In the genomic region with DNA sequence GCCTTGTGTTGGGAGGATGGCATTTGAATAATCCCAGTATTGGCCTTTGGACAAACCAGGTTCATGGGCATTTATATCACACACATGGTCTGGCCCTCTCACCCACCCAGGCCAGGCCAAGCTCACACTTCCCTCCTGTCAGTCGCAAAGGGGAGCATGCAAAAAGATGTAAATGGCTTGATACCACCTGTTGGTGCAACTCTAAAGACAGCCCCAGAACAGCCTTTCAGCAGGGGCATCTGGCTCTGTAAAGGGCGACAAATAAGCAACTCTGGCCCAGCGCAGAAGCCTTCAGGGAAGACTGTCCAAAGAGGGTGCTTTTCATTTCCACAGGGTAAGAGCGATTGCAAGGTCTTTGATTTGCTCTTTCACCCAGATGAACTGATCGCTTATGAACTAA, we compare ENCODE assay signal across 15 cellular contexts.
DNase-seq lines count a peak whose midpoint lies in the region; ATAC-seq and TF ChIP-seq lines count a peak whose summit lies in the region.
"Had no signal": no experiment of that assay in that cellular context is flagged by ENCODE, and none has a peak within 500 bp of the region (broad histone marks: within the 10 kb centered on the region; RNA-seq: fewer than 3 reads in every experiment).

No MANE protein-coding gene starts in this region.

- no peak overlapping the region for H4K8ac ChIP-seq in H9 (replicated peaks; ENCODE audit: insufficient read length, low read depth, low read length)

- no peak overlapping the region for H3K56ac ChIP-seq in H9 (ENCODE audit: insufficient read length, low read depth, low read length)

- no peak overlapping the region for H3K14ac ChIP-seq in H9 (ENCODE audit: insufficient read depth, low read length)

- peaks cover 9% of the 10 kb centered on the region for H3K36me3 ChIP-seq in A673 (ENCODE audit: insufficient read depth, low read length, poor library complexity, severe bottlenecking)
- H3K36me3 ChIP-seq in psoas muscle (ENCODE audit: insufficient read depth in 1 of 2, low read depth in 1 of 2): peaks cover 8 to 83% of the 10 kb centered on the region in 2 donors

- H3K9me3 ChIP-seq in A673 (ENCODE audit: low read depth, low read length, poor library complexity, severe bottlenecking) (no peaks in the 10 kb centered on the region), H9 (ENCODE audit: control insufficient read depth, low read depth, low read length) (no peaks in the 10 kb centered on the region), psoas muscle (no peaks in the 10 kb centered on the region)
- H3K9me3 ChIP-seq: HAP-1 had no signal

- no CpG with 5 or more reads among the region's 5 CpGs for WGBS in H9 (ENCODE audit: extremely low coverage, insufficient read length, low lambda C conversion rate)
- 85 to 93% (median 92%) methylated on average over 5 of the region's 5 CpGs for WGBS in psoas muscle, 3 donors

- H4K20me1 ChIP-seq in H9 (ENCODE audit: control insufficient read depth, insufficient read depth, insufficient read length): no peaks in the 10 kb centered on the region

- no peak overlapping the region for H4K91ac ChIP-seq in H9 (ENCODE audit: insufficient read length, low read depth, low read length)

- BruUV-seq in A673 (replicated peaks; lab: Mats Ljungman, UMichigan): no TSS peak

- no peak overlapping the region for H3K4me3 ChIP-seq in A673 (ENCODE audit: low read depth, low read length, poor library complexity, severe bottlenecking)
- H3K4me3 ChIP-seq in psoas muscle: no peak overlapping the region
- H3K4me3 ChIP-seq: GM12878, HAP-1 had no signal

- no peak overlapping the region for H2BK20ac ChIP-seq in H9 (ENCODE audit: low read depth, low read length, poor library complexity, severe bottlenecking)

- H3K9me3 Mint-ChIP-seq in H9 (no peaks in the 10 kb centered on the region), brain (no peaks in the 10 kb centered on the region)
- H3K9me3 Mint-ChIP-seq: CD4-positive, alpha-beta T cell had no signal

- no peak overlapping the region for H3T11ph ChIP-seq in H9 (ENCODE audit: low read length)

- no peak overlapping the region for H4K5ac ChIP-seq in H9 (ENCODE audit: insufficient read length, low read depth, low read length)

- H2AK5ac ChIP-seq in H9 (ENCODE audit: insufficient read length, low read length): no peak overlapping the region

- H3K4me1 ChIP-seq in A673 (ENCODE audit: insufficient read depth, low read length, poor library complexity, severe bottlenecking) (peaks cover 35% of the 10 kb centered on the region), H9 (ENCODE audit: insufficient read depth, low read length) (no peaks in the 10 kb centered on the region), psoas muscle (peaks cover 4% of the 10 kb centered on the region)
- H3K4me1 ChIP-seq: HAP-1 had no signal

- peak overlapping the region in 2 of 3 experiments; percentile 71 to 81; a peak in 2 of 7 replicates for H3K27ac Mint-ChIP-seq in H9
- peak overlapping the region in 4 of 5 experiments; percentile 42 to 92 (median 82) for H3K27ac Mint-ChIP-seq in brain
- H3K27ac Mint-ChIP-seq: CD4-positive, alpha-beta T cell had no signal

- no peak overlapping the region for H3K18ac ChIP-seq in H9 (ENCODE audit: insufficient read length, low read depth, low read length)

- no peak for TF ChIP-seq CTCF in A673 (conservative IDR thresholded peaks at IDR 0.05; ENCODE audit: low read depth, low read length)
- TF ChIP-seq CTCF in H9 (conservative IDR thresholded peaks at IDR 0.05): no peak
- no peak for TF ChIP-seq CTCF in brain (conservative IDR thresholded peaks at IDR 0.05)
- TF ChIP-seq CTCF in psoas muscle (IDR thresholded peaks at IDR 0.05): no peak

- H3K27me3 ChIP-seq in A673 (replicated peaks; ENCODE audit: insufficient read depth, low read depth, low read length, poor library complexity) (no peaks in the 10 kb centered on the region), H9 (ENCODE audit: insufficient read depth, low read length) (no peaks in the 10 kb centered on the region), psoas muscle (ENCODE audit: insufficient read depth in 3 of 3, low read length in 2 of 3) (no peaks in the 10 kb centered on the region)

- H3K4me3 Mint-ChIP-seq in H9 (no peak overlapping the region), brain (no peak overlapping the region)
- H3K4me3 Mint-ChIP-seq: CD4-positive, alpha-beta T cell had no signal

- no peak overlapping the region for H3K4ac ChIP-seq in H9 (ENCODE audit: low read depth, low read length)

- H3K4me2 ChIP-seq in H9 (ENCODE audit: insufficient read depth, insufficient read length, low read length): no peak overlapping the region

- H3K27me3 Mint-ChIP-seq in H9 (ENCODE audit: low read depth) (no peaks in the 10 kb centered on the region), brain (no peaks in the 10 kb centered on the region)
- H3K27me3 Mint-ChIP-seq: CD4-positive, alpha-beta T cell had no signal

- H3K4me1 Mint-ChIP-seq in H9: peaks cover 9 to 10% of the 10 kb centered on the region in 2 experiments
- no peaks in the 10 kb centered on the region for H3K4me1 Mint-ChIP-seq in brain

- no peak overlapping the region for H2BK120ac ChIP-seq in H9 (ENCODE audit: low read depth, low read length, poor library complexity, severe bottlenecking)

- H3K23ac ChIP-seq in H9 (ENCODE audit: insufficient read length, low read depth, low read length): no peak overlapping the region

- H2BK5ac ChIP-seq in H9 (ENCODE audit: insufficient read length, low read length): no peak overlapping the region

- no peak overlapping the region for H2BK12ac ChIP-seq in H9 (ENCODE audit: insufficient read length, low read depth, low read length)

- no peaks in the 10 kb centered on the region for H3K23me2 ChIP-seq in H9 (ENCODE audit: insufficient read length, low read depth, low read length, poor library complexity, severe bottlenecking)

- H2BK15ac ChIP-seq in H9 (ENCODE audit: low read depth, low read length): no peak overlapping the region

- no peak overlapping the region for H2AFZ ChIP-seq in H9 (ENCODE audit: low read length)

- intact Hi-C loops in A673 (cut with micrococcal nuclease; ENCODE audit: unreplicated experiment): no loop called here
- intact Hi-C loops in psoas muscle (cut with DNase I): no loop called here

- H3K36me3 Mint-ChIP-seq in H9 (ENCODE audit: insufficient read depth in 1 of 3, low read depth in 3 of 3): peaks cover 17 to 38% (median 27%) of the 10 kb centered on the region in 3 experiments
- H3K36me3 Mint-ChIP-seq in brain: peaks cover 42% of the 10 kb centered on the region

- H3K27ac ChIP-seq in A673 (ENCODE audit: low read depth, low read length, poor library complexity, severe bottlenecking) (peak overlapping the region; percentile 84), H9 (ENCODE audit: insufficient read length, low read depth, low read length) (no peak overlapping the region), psoas muscle (peak overlapping the region; percentile 13)

- no peak for ATAC-seq in psoas muscle
- no peak for ATAC-seq in HG02588 (IDR thresholded peaks at IDR 0.05; ENCODE audit: unreplicated experiment)
- ATAC-seq in HG02884 (IDR thresholded peaks at IDR 0.05; ENCODE audit: unreplicated experiment): no peak
- ATAC-seq: GM12878 had no signal

- no peaks in the 10 kb centered on the region for H3K79me1 ChIP-seq in H9 (ENCODE audit: insufficient read depth, low read depth, low read length, poor library complexity, severe bottlenecking)

- H3K79me2 ChIP-seq in H9 (ENCODE audit: insufficient read depth, low read length): no peaks in the 10 kb centered on the region

- H3K9ac ChIP-seq in H9 (ENCODE audit: extremely low read depth, insufficient read length, low read length): no peak overlapping the region

- no peak for DNase-seq in A673 (ENCODE audit: low spot score)
- DNase-seq in H9: no peak
- no peak for DNase-seq in psoas muscle
- DNase-seq in ecto neural progenitor cell (ENCODE audit: low spot score): no peak
- DNase-seq: 8988T; ACHN; C1 segment of cervical spinal cord; Calu3; CD4-positive, alpha-beta T cell; DMS 273 treated with DMSO at 0.1 percent for 48 hours had no signal

- POLR2A ChIA-PET in A673 (lab: Charles Lee; ENCODE audit: low non-redundant PET): no interaction called here

- CTCF ChIA-PET in A673 (lab: Charles Lee): no interaction called here
